Comparison of ENCODE assay signal across 23 cellular contexts in the genomic region with DNA sequence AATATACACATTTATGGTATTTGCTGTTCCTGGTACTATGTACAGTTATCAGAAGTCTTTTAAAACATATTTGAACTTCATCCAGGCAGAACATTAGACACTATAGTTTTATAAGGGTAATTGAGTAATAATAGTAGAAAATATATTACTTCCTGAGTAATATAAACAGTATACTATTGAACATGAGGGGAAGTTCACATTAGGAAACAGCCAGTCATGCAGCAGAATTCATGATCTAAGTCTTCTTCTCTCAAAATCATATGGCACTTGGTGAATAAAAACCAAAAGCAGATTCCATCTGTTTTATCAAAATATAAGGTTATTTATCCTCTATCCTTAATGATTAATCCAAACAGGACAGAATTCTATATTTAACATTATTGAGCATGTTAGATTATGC.
DNase-seq lines count a peak whose midpoint lies in the region; ATAC-seq, FAIRE-seq and TF ChIP-seq lines count a peak whose summit lies in the region.
"Had no signal": no experiment of that assay in that cellular context is flagged by ENCODE, and none has a peak within 500 bp of the region (broad histone marks: within the 10 kb centered on the region; RNA-seq: fewer than 3 reads in every experiment).

No MANE protein-coding gene starts in this region.

- dilution Hi-C loops in endothelial cell of umbilical vein (cut with MboI; ENCODE audit: extremely low pct_ligation_motif_present, low sequenced_read_pairs): no loop called here
- dilution Hi-C loops in keratinocyte (cut with MboI; ENCODE audit: extremely low pct_ligation_motif_present, low sequenced_read_pairs): no loop called here

- FAIRE-seq in A549 (lab: Jason Lieb, UNC) (no peak), endothelial cell of umbilical vein (lab: Jason Lieb, UNC) (no peak), keratinocyte (lab: Jason Lieb, UNC) (no peak)

- H3K79me2 ChIP-seq in PC-9 (ENCODE audit: low read depth) (no peaks in the 10 kb centered on the region), endothelial cell of umbilical vein (ENCODE audit: control insufficient read depth, insufficient read depth, low read length) (no peaks in the 10 kb centered on the region), keratinocyte (ENCODE audit: control insufficient read depth, insufficient read depth, low read length) (no peaks in the 10 kb centered on the region)

- peaks cover 52% of the 10 kb centered on the region for H3F3A ChIP-seq in PC-9 (ENCODE audit: insufficient read depth, low read depth)

- H3K4me3 ChIP-seq in A549 (no peak overlapping the region), PC-9 (no peak overlapping the region), endothelial cell of umbilical vein (replicated peaks in 1 of 3; ENCODE audit: insufficient read depth in 1 of 3, low read depth in 1 of 3, low read length in 3 of 3) (no peak overlapping the region), keratinocyte (ENCODE audit: control insufficient read depth in 2 of 3, extremely low read depth in 1 of 3, insufficient read depth in 2 of 3, low read depth in 1 of 3, low read length in 3 of 3) (peak overlapping the region in 1 of 3 experiments; percentile 29)
- H3K4me3 ChIP-seq: transverse colon had no signal

- intact Hi-C loops in PC-9 (cut with micrococcal nuclease; ENCODE audit: unreplicated experiment): loop anchor here (10.0 kb wide), 1 partner anchor 48 kb away; no protein-coding TSS in a partner anchor
- intact Hi-C loops in endothelial cell of umbilical vein (cut with micrococcal nuclease): loop anchor here (1.0 to 2.0 kb wide), 4 partner anchors 18 to 584 kb away; a partner anchor contains a TSS

- H3K4me1 ChIP-seq in A549: peaks cover 50% of the 10 kb centered on the region
- peaks cover 81% of the 10 kb centered on the region for H3K4me1 ChIP-seq in PC-9 (replicated peaks; ENCODE audit: insufficient read depth)
- H3K4me1 ChIP-seq in endothelial cell of umbilical vein (ENCODE audit: control insufficient read depth, extremely low read depth, insufficient read depth, low read length): peaks cover 51% of the 10 kb centered on the region
- peaks cover 46% of the 10 kb centered on the region for H3K4me1 ChIP-seq in keratinocyte (ENCODE audit: control insufficient read depth, extremely low read depth, insufficient read depth, low read length)
- H3K4me1 ChIP-seq: transverse colon had no signal

- H3K27me3 ChIP-seq in PC-9 (ENCODE audit: insufficient read depth, low read depth): no peaks in the 10 kb centered on the region
- H3K27me3 ChIP-seq in endothelial cell of umbilical vein (ENCODE audit: control insufficient read depth in 2 of 2, insufficient read depth in 2 of 2, low read length in 2 of 2): no peaks in the 10 kb centered on the region
- H3K27me3 ChIP-seq in keratinocyte (ENCODE audit: control insufficient read depth, extremely low read depth, insufficient read depth, low read length): no peaks in the 10 kb centered on the region
- H3K27me3 ChIP-seq: transverse colon had no signal

- H3K9me1 ChIP-seq in endothelial cell of umbilical vein (replicated peaks; ENCODE audit: control insufficient read depth, extremely low read depth, insufficient read depth, low read length) (no peaks in the 10 kb centered on the region), keratinocyte (ENCODE audit: control insufficient read depth, extremely low read depth, insufficient read depth, low read length) (no peaks in the 10 kb centered on the region)

- TF ChIP-seq CTCF in A549 (IDR thresholded peaks at IDR 0.05): no peak
- no peak for TF ChIP-seq CTCF in PC-9 (conservative IDR thresholded peaks at IDR 0.05)
- TF ChIP-seq CTCF in endothelial cell of umbilical vein (IDR thresholded peaks at IDR 0.05; ENCODE audit: extremely low read depth in 1 of 2, insufficient read depth in 1 of 2, low read depth in 1 of 2, low read length in 2 of 2): no peak
- no peak for TF ChIP-seq CTCF in keratinocyte (optimal IDR thresholded peaks at IDR 0.05 in 1 of 3, IDR thresholded peaks at IDR 0.05 in 1 of 3, conservative IDR thresholded peaks at IDR 0.05 in 1 of 3; ENCODE audit: extremely low read depth in 1 of 3, insufficient read depth in 2 of 3, low read length in 3 of 3)

- ATAC-seq in A549 (no peak), GM19328 (IDR thresholded peaks at IDR 0.05; ENCODE audit: unreplicated experiment) (no peak)
- ATAC-seq: activated naive CD8-positive, alpha-beta T cell treated with anti-CD3 and anti-CD28 coated beads, Interleukin-2, amount 50 U/mL, for 24 hours had no signal

- H3K9ac ChIP-seq in endothelial cell of umbilical vein (replicated peaks; ENCODE audit: extremely low read depth, insufficient read depth, low read length) (peak overlapping the region; percentile 81), keratinocyte (ENCODE audit: control insufficient read depth, extremely low read depth, insufficient read depth, low read length) (no peak overlapping the region)

- no peaks in the 10 kb centered on the region for H3K36me3 ChIP-seq in PC-9 (ENCODE audit: low read depth)
- H3K36me3 ChIP-seq in endothelial cell of umbilical vein (ENCODE audit: control insufficient read depth in 2 of 2, extremely low read depth in 1 of 2, insufficient read depth in 2 of 2, low read length in 2 of 2): no peaks in the 10 kb centered on the region
- H3K36me3 ChIP-seq in keratinocyte (ENCODE audit: control insufficient read depth in 2 of 2, extremely low read depth in 1 of 2, insufficient read depth in 2 of 2, low read length in 2 of 2): no peaks in the 10 kb centered on the region
- H3K36me3 ChIP-seq: transverse colon had no signal

- POLR2A ChIA-PET in A549 (lab: Yijun Ruan, JAX) (no interaction called here), PC-9 (lab: Charles Lee; ENCODE audit: unreplicated experiment) (interaction anchor here (0.6 kb wide), 1 partner anchor 1262 kb away, joined by 3 read pairs; a partner anchor contains a TSS), endothelial cell of umbilical vein (lab: Charles Lee) (interaction anchor here (0.9 kb wide), 1 partner anchor 18 kb away, joined by 4 read pairs; no protein-coding TSS in a partner anchor)

- no peak for TF ChIP-seq EP300 in A549 (IDR thresholded peaks at IDR 0.05)

- H3K9me3 ChIP-seq in A549 (peaks cover 8% of the 10 kb centered on the region; the same call in 2 of the 3 replicates), PC-9 (ENCODE audit: insufficient read depth, low read depth) (peaks cover 9% of the 10 kb centered on the region; the same call in 1 of the 2 replicates), endothelial cell of umbilical vein (replicated peaks; ENCODE audit: control insufficient read depth, insufficient read depth, low read length) (no peaks in the 10 kb centered on the region), keratinocyte (ENCODE audit: control insufficient read depth, low read depth, low read length) (no peaks in the 10 kb centered on the region)
- H3K9me3 ChIP-seq: transverse colon had no signal

- H3K9me2 ChIP-seq in PC-9 (ENCODE audit: insufficient read depth): no peaks in the 10 kb centered on the region

- H4K20me1 ChIP-seq in PC-9 (ENCODE audit: insufficient read depth) (no peaks in the 10 kb centered on the region), endothelial cell of umbilical vein (replicated peaks; ENCODE audit: control insufficient read depth, extremely low read depth, insufficient read depth, low read length) (no peaks in the 10 kb centered on the region), keratinocyte (ENCODE audit: control insufficient read depth, extremely low read depth, insufficient read depth, low read length) (no peaks in the 10 kb centered on the region)

- CTCF ChIA-PET in A549 (lab: Yijun Ruan, JAX): interaction anchor here (1.5 kb wide), 1 partner anchor 9 kb away, joined by 3 read pairs; no protein-coding TSS in a partner anchor
- CTCF ChIA-PET in PC-9 (lab: Charles Lee): no interaction called here
- CTCF ChIA-PET in endothelial cell of umbilical vein (lab: Charles Lee): interaction anchor here (1.0 to 2.1 kb wide), 3 partner anchors 19 to 398 kb away, joined by 3 to 11 read pairs (median 5); no protein-coding TSS in a partner anchor

- no peak for TF ChIP-seq POLR2A in A549 (IDR thresholded peaks at IDR 0.05; ENCODE audit: low read length)
- TF ChIP-seq POLR2A in endothelial cell of umbilical vein (IDR thresholded peaks at IDR 0.05; ENCODE audit: low read depth, low read length): no peak

- BruUV-seq in PC-9 (replicated peaks; lab: Mats Ljungman, UMichigan) (no TSS peak), endothelial cell of umbilical vein (replicated peaks; lab: Mats Ljungman, UMichigan) (no TSS peak)

- no peak for TF ChIP-seq RAD21 in A549 (conservative IDR thresholded peaks at IDR 0.05 in 1 of 2, IDR thresholded peaks at IDR 0.05 in 1 of 2)

- peak overlapping the region; percentile 69 for H3K4me2 ChIP-seq in A549
- H3K4me2 ChIP-seq in PC-9: peak overlapping the region; percentile 72; the same call in 1 of the 2 replicates
- H3K4me2 ChIP-seq in endothelial cell of umbilical vein (ENCODE audit: insufficient read depth, low read length): peak overlapping the region; percentile 37
- peak overlapping the region; percentile 71 for H3K4me2 ChIP-seq in keratinocyte (ENCODE audit: control insufficient read depth, extremely low read depth, insufficient read depth, low read depth, low read length)

- H3K27ac ChIP-seq in A549 (peak overlapping the region; percentile 88 to 89), PC-9 (peak overlapping the region; percentile 91), endothelial cell of umbilical vein (ENCODE audit: insufficient read depth, low read depth, low read length) (peak overlapping the region; percentile 86), keratinocyte (ENCODE audit: control insufficient read depth, insufficient read depth, low read length) (peak overlapping the region; percentile 45)
- H3K27ac ChIP-seq: transverse colon, VCaP had no signal

- DNase-seq in A549 (ENCODE audit: low read depth in 1 of 2, low spot score in 1 of 2) (peak in 1 of 2 experiments; percentile 8), PC-9 (no peak), endothelial cell of umbilical vein (ENCODE audit: low read depth, low spot score) (no peak), keratinocyte (ENCODE audit: low read depth, low spot score) (no peak), hypothalamus (lab: John Stamatoyannopoulos, UW) (no peak)
- no peak for DNase-seq in activated naive CD4-positive, alpha-beta T cell treated with anti-CD3 and anti-CD28 coated beads, Interleukin-2, amount 50 U/mL, for 16 hours
- DNase-seq in activated CD4-positive, CD25-positive, alpha-beta regulatory T cell (lab: John Stamatoyannopoulos, UW): no peak
- DNase-seq: activated CD4-positive, alpha-beta T cell treated with anti-CD3 and anti-CD28 coated beads, Interleukin-2, amount 10 ng/mL, durations not matched to agents 24 days and 14 days; activated gamma-delta T cell; activated naive CD8-positive, alpha-beta T cell treated with anti-CD3 and anti-CD28 coated beads, Interleukin-2, amount 50 U/mL, for 24 hours; activated T-cell treated with anti-CD3 and anti-CD28 coated beads, Interleukin-2, amount 50 U/mL, for 24 hours; CD8-positive, alpha-beta memory T cell; effector CD8-positive, alpha-beta T cell; H7; KG1; NCI-H1417 treated with DMSO at 0.1 percent for 48 hours; SHP77; stimulated activated CD4-positive, alpha-beta T cell treated with anti-CD3 and anti-CD28 coated beads, Interleukin-2, amount 100 ng/mL, for 24 hours; SW 1271; T-helper 9 cell; transverse colon had no signal

- H2AFZ ChIP-seq in PC-9 (no peak overlapping the region), endothelial cell of umbilical vein (ENCODE audit: low read depth, low read length) (no peak overlapping the region), keratinocyte (ENCODE audit: control insufficient read depth, low read length) (no peak overlapping the region)
